In the genomic region with DNA sequence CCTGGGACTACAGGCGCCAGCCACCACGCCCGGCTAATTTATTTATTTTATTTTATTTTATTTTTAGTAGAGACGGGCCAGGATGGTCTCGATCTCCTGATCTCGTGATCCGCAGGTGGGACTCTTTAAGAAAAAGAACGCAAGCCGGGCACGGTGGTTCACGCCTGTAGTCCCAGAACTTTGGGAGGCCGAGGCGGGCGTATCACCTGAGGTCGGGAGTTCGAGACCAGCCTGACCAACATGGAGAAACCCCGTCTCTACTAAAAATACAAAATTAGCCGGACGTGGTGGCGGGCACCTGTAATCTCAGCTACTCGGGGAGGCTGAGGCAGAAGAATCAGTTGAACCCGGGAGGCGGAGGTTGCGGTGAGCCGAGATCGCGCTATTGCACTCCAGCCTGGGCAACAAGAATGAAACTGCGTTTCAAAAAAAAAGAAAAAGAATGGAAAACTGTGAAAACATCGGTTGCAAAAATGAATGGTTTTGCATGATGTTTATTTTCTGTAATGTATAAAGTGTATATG, we compare ENCODE assay signal across 8 cellular contexts. TPM values are rescaled to one million over a fixed set of nuclear protein-coding genes. Genes with fewer than 3 reads are reported as not detected.
A peak's percentile ranks its signal among the peaks of the same experiment; 100 is the strongest.
DNase-seq lines count a peak whose midpoint lies in the region; ATAC-seq and TF ChIP-seq lines count a peak whose summit lies in the region.
"Not testable (repeated sequence)": the region's sequence is repeated elsewhere in the genome, so short reads cannot be mapped to it uniquely, and the experiment has no call there.

No MANE protein-coding gene starts in this region.

- intact Hi-C loops in PC-9 (cut with micrococcal nuclease; ENCODE audit: unreplicated experiment) = loop anchor here (1.0 to 5.0 kb wide), 2 partner anchors 15 to 35 kb away; no protein-coding TSS in a partner anchor
- intact Hi-C loops in activated T-helper 1 cell treated with anti-CD3 and anti-CD28 coated beads, Interleukin-12 subunit alpha, Interleukin-12 subunit beta, Interleukin-2, Interleukin-4 antibody, amounts not matched to agents 30 ng/mL and 10 ng/mL and 1 ng/mL, durations not matched to agents 14 hours and 24 hours and 36 hours (cut with micrococcal nuclease) = loop anchor here (1.0 kb wide), 7 partner anchors 15 to 356 kb away; partner anchors contain the start of genes PHPT1 and TRAF2
- intact Hi-C loops in dendritic cell treated with granulocyte-macrophage colony-stimulating factor and Interleukin-4, amounts not matched to agents 40 ng/mL and 50 ng/mL, for 4 days (cut with micrococcal nuclease) = loop anchor here (1.0 to 2.0 kb wide), 2 partner anchors 20 kb away; partner anchors contain the start of gene TRAF2
- intact Hi-C loops in right cardiac atrium (cut with DNase I) = not testable (repeated sequence)

- peak overlapping the region; percentile 90 for H3K4me2 ChIP-seq in GM23248 (ENCODE audit: unreplicated experiment)
- H3K4me2 ChIP-seq in PC-9 = peak overlapping the region; percentile 97
- H3K4me2 ChIP-seq in smooth muscle cell = peak overlapping the region; percentile 94

- not testable (repeated sequence) for H4K20me1 ChIP-seq in GM23248 (ENCODE audit: insufficient read depth)
- H4K20me1 ChIP-seq in PC-9 (ENCODE audit: insufficient read depth) = peaks cover 11% of the 10 kb centered on the region; the same call in 1 of the 2 replicates
- peaks cover 20% of the 10 kb centered on the region for H4K20me1 ChIP-seq in smooth muscle cell (ENCODE audit: low read depth)

- H3K4me3 ChIP-seq in GM23248 (peak overlapping the region; percentile 92), PC-9 (peak overlapping the region; percentile 98), right cardiac atrium (ENCODE audit: low read length) (peak overlapping the region; percentile 73), smooth muscle cell (peak overlapping the region; percentile 99)

- TSS peak; percentile 70 for BruUV-seq in PC-9 (replicated peaks; lab: Mats Ljungman, UMichigan)

- 90 to 93% methylated on average over 28 to 29 of the region's 29 CpGs for WGBS in GM23248 (ENCODE audit: low coverage in 1 of 2, low lambda C conversion rate in 2 of 2, missing lambda C conversion rate in 2 of 2), 2 experiments
- 84% methylated on average over 29 of the region's 29 CpGs for WGBS in right cardiac atrium
- 91% methylated on average over 29 of the region's 29 CpGs for WGBS in smooth muscle cell (ENCODE audit: low lambda C conversion rate)

- peak overlapping the region; percentile 79 for H3K27ac Mint-ChIP-seq in activated T-helper 1 cell treated with anti-CD3 and anti-CD28 coated beads, Interleukin-12 subunit alpha, Interleukin-12 subunit beta, Interleukin-2, Interleukin-4 antibody, amounts not matched to agents 30 ng/mL and 10 ng/mL and 1 ng/mL, durations not matched to agents 14 hours and 24 hours and 36 hours
- peak overlapping the region; percentile 85 for H3K27ac Mint-ChIP-seq in dendritic cell treated with granulocyte-macrophage colony-stimulating factor and Interleukin-4, amounts not matched to agents 40 ng/mL and 50 ng/mL, for 4 days
- peak overlapping the region; percentile 26 to 93 (median 71) for H3K27ac Mint-ChIP-seq in naive thymus-derived CD8-positive, alpha-beta T cell

- not testable (repeated sequence) for H3K9me2 ChIP-seq in GM23248 (ENCODE audit: insufficient read depth); PC-9 (ENCODE audit: insufficient read depth)

- H3K9me3 ChIP-seq in GM23248 (ENCODE audit: low read depth); right cardiac atrium (ENCODE audit: control insufficient read depth, low read length); smooth muscle cell (replicated peaks; ENCODE audit: low read depth): not testable (repeated sequence)
- peaks cover 11% of the 10 kb centered on the region for H3K9me3 ChIP-seq in PC-9 (ENCODE audit: insufficient read depth, low read depth)

- DNase-seq in GM23248; PC-9; activated T-helper 1 cell treated with anti-CD3 and anti-CD28 coated beads, Interleukin-12 subunit alpha, Interleukin-12 subunit beta, Interleukin-2, Interleukin-4 antibody, amounts not matched to agents 30 ng/mL and 10 ng/mL and 1 ng/mL, durations not matched to agents 14 hours and 24 hours and 36 hours (ENCODE audit: low spot score); naive thymus-derived CD8-positive, alpha-beta T cell; smooth muscle cell (lab: John Stamatoyannopoulos, UW; ENCODE audit: unreplicated experiment): not testable (repeated sequence)
- peak in 1 of 3 donors; percentile 43 for DNase-seq in right cardiac atrium

- peaks cover 10% of the 10 kb centered on the region for H3K4me1 Mint-ChIP-seq in activated T-helper 1 cell treated with anti-CD3 and anti-CD28 coated beads, Interleukin-12 subunit alpha, Interleukin-12 subunit beta, Interleukin-2, Interleukin-4 antibody, amounts not matched to agents 30 ng/mL and 10 ng/mL and 1 ng/mL, durations not matched to agents 14 hours and 24 hours and 36 hours (ENCODE audit: low read depth)
- peaks cover 16% of the 10 kb centered on the region for H3K4me1 Mint-ChIP-seq in dendritic cell treated with granulocyte-macrophage colony-stimulating factor and Interleukin-4, amounts not matched to agents 40 ng/mL and 50 ng/mL, for 4 days (ENCODE audit: low read depth)
- H3K4me1 Mint-ChIP-seq in naive thymus-derived CD8-positive, alpha-beta T cell = peaks cover 4 to 31% (median 17%) of the 10 kb centered on the region in 4 donors

- peaks cover 15% of the 10 kb centered on the region for H3K4me1 ChIP-seq in GM23248 (ENCODE audit: insufficient read depth)
- H3K4me1 ChIP-seq in PC-9 (replicated peaks; ENCODE audit: insufficient read depth) = peaks cover 16% of the 10 kb centered on the region
- not testable (repeated sequence) for H3K4me1 ChIP-seq in right cardiac atrium (ENCODE audit: control insufficient read depth, insufficient read depth, low read length); smooth muscle cell (ENCODE audit: low read depth)

- H3K79me2 ChIP-seq in GM23248 (ENCODE audit: insufficient read depth) = peaks cover 46% of the 10 kb centered on the region
- H3K79me2 ChIP-seq in PC-9 (ENCODE audit: low read depth) = peaks cover 41% of the 10 kb centered on the region
- peaks cover 35% of the 10 kb centered on the region for H3K79me2 ChIP-seq in smooth muscle cell (ENCODE audit: low read depth)

- ATAC-seq in right cardiac atrium; naive thymus-derived CD8-positive, alpha-beta T cell: not testable (repeated sequence)

- not testable (repeated sequence) for H3K9me3 Mint-ChIP-seq in activated T-helper 1 cell treated with anti-CD3 and anti-CD28 coated beads, Interleukin-12 subunit alpha, Interleukin-12 subunit beta, Interleukin-2, Interleukin-4 antibody, amounts not matched to agents 30 ng/mL and 10 ng/mL and 1 ng/mL, durations not matched to agents 14 hours and 24 hours and 36 hours; dendritic cell treated with granulocyte-macrophage colony-stimulating factor and Interleukin-4, amounts not matched to agents 40 ng/mL and 50 ng/mL, for 4 days; naive thymus-derived CD8-positive, alpha-beta T cell

- H3K36me3 ChIP-seq in GM23248 (ENCODE audit: low read depth); PC-9 (ENCODE audit: low read depth); smooth muscle cell (ENCODE audit: low read depth): not testable (repeated sequence)

- H2AFZ ChIP-seq in GM23248 = 0 out of 2 replicates have a peak overlapping the region, but pooled peaks have one; percentile 66
- 0 out of 2 replicates have a peak overlapping the region, but pooled peaks have one; percentile 68 for H2AFZ ChIP-seq in PC-9
- not testable (repeated sequence) for H2AFZ ChIP-seq in smooth muscle cell (ENCODE audit: low read depth)

- H3K27ac ChIP-seq in 22Rv1 (peak overlapping the region; percentile 77), GM23248 (0 out of 2 replicates have a peak overlapping the region, but pooled peaks have one; percentile 17), PC-9 (peak overlapping the region; percentile 34; the same call in 1 of the 2 replicates)
- not testable (repeated sequence) for H3K27ac ChIP-seq in right cardiac atrium (ENCODE audit: low read length); smooth muscle cell (ENCODE audit: low read depth)

- CTCF ChIA-PET in PC-9 (lab: Charles Lee) = not testable (repeated sequence)

- TF ChIP-seq CTCF in 22Rv1 (IDR thresholded peaks at IDR 0.05); PC-9 (conservative IDR thresholded peaks at IDR 0.05); smooth muscle cell (IDR thresholded peaks at IDR 0.05; ENCODE audit: borderline replicate concordance, insufficient read depth, poor library complexity, severe bottlenecking): not testable (repeated sequence)

- not testable (repeated sequence) for H3K27me3 Mint-ChIP-seq in activated T-helper 1 cell treated with anti-CD3 and anti-CD28 coated beads, Interleukin-12 subunit alpha, Interleukin-12 subunit beta, Interleukin-2, Interleukin-4 antibody, amounts not matched to agents 30 ng/mL and 10 ng/mL and 1 ng/mL, durations not matched to agents 14 hours and 24 hours and 36 hours (ENCODE audit: insufficient read depth); dendritic cell treated with granulocyte-macrophage colony-stimulating factor and Interleukin-4, amounts not matched to agents 40 ng/mL and 50 ng/mL, for 4 days; naive thymus-derived CD8-positive, alpha-beta T cell

- POLR2A ChIA-PET in PC-9 (lab: Charles Lee; ENCODE audit: unreplicated experiment) = not testable (repeated sequence)
- POLR2A ChIA-PET in naive thymus-derived CD8-positive, alpha-beta T cell (lab: Charles Lee) = interaction anchor here (0.6 to 1.5 kb wide), 5 partner anchors 17 to 126 kb away, joined by 3 to 4 read pairs (median 3); partner anchors contain the start of genes FBXW5 and RABL6

- not testable (repeated sequence) for H3F3A ChIP-seq in GM23248 (ENCODE audit: insufficient read depth)
- H3F3A ChIP-seq in PC-9 (ENCODE audit: insufficient read depth, low read depth) (peaks cover 17% of the 10 kb centered on the region; the same call in 1 of the 2 replicates), smooth muscle cell (ENCODE audit: low read depth) (peaks cover 11% of the 10 kb centered on the region)

- H3K36me3 Mint-ChIP-seq in activated T-helper 1 cell treated with anti-CD3 and anti-CD28 coated beads, Interleukin-12 subunit alpha, Interleukin-12 subunit beta, Interleukin-2, Interleukin-4 antibody, amounts not matched to agents 30 ng/mL and 10 ng/mL and 1 ng/mL, durations not matched to agents 14 hours and 24 hours and 36 hours (ENCODE audit: low read depth) = peaks cover 16% of the 10 kb centered on the region
- H3K36me3 Mint-ChIP-seq in dendritic cell treated with granulocyte-macrophage colony-stimulating factor and Interleukin-4, amounts not matched to agents 40 ng/mL and 50 ng/mL, for 4 days (ENCODE audit: low read depth) = peaks cover 35% of the 10 kb centered on the region
- peaks cover 0 to 20% (median 0%) of the 10 kb centered on the region in 3 donors for H3K36me3 Mint-ChIP-seq in naive thymus-derived CD8-positive, alpha-beta T cell

- H3K4me3 Mint-ChIP-seq in activated T-helper 1 cell treated with anti-CD3 and anti-CD28 coated beads, Interleukin-12 subunit alpha, Interleukin-12 subunit beta, Interleukin-2, Interleukin-4 antibody, amounts not matched to agents 30 ng/mL and 10 ng/mL and 1 ng/mL, durations not matched to agents 14 hours and 24 hours and 36 hours = peak overlapping the region; percentile 74
- H3K4me3 Mint-ChIP-seq in dendritic cell treated with granulocyte-macrophage colony-stimulating factor and Interleukin-4, amounts not matched to agents 40 ng/mL and 50 ng/mL, for 4 days = peak overlapping the region; percentile 69
- H3K4me3 Mint-ChIP-seq in naive thymus-derived CD8-positive, alpha-beta T cell = peak overlapping the region in 9 of 10 donors; percentile 75 to 88 (median 77)

- in situ Hi-C loops in GM23248 (cut with MboI) = not testable (repeated sequence)

- H3K27me3 ChIP-seq in GM23248 (replicated peaks; ENCODE audit: insufficient read depth); PC-9 (ENCODE audit: insufficient read depth, low read depth); right cardiac atrium (ENCODE audit: control insufficient read depth, insufficient read depth); smooth muscle cell (ENCODE audit: low read depth): not testable (repeated sequence)

- H3K9ac ChIP-seq in GM23248 = peak overlapping the region; percentile 95
- peak overlapping the region; percentile 47 for H3K9ac ChIP-seq in smooth muscle cell (ENCODE audit: low read depth)

RNA-seq across cellular contexts. Expression of gene EDF1, which starts 0.9 kb away (rescaled TPM):
- 299 and 305 TPM in 2 replicates for total RNA-seq in GM23248 (2014; rRNA removed; shearing (Covaris generic))
- polyA plus RNA-seq in GM23248 (2016; fragmentation: Nextera tagmentation; extraction: Ambion mirVana) (567 and 586 TPM in 2 replicates), right cardiac atrium (417 TPM), smooth muscle cell (492 and 548 TPM in 2 replicates)
- total RNA-seq in PC-9 (2021) (275 and 338 TPM in 2 replicates), right cardiac atrium (100 to 1,000 TPM; 279 to 331 (median 301) TPM), smooth muscle cell (304 and 306 TPM in 2 replicates)
- total RNA-seq in activated T-helper 1 cell treated with anti-CD3 and anti-CD28 coated beads, Interleukin-12 subunit alpha, Interleukin-12 subunit beta, Interleukin-2, Interleukin-4 antibody, amounts not matched to agents 30 ng/mL and 10 ng/mL and 1 ng/mL, durations not matched to agents 14 hours and 24 hours and 36 hours = 410 and 418 TPM in 2 replicates
- 100 to 1,000 TPM; 291 to 301 TPM for total RNA-seq in naive thymus-derived CD8-positive, alpha-beta T cell
- polyA plus RNA-seq in naive thymus-derived CD8-positive, alpha-beta T cell = 100 to 1,000 TPM; 319 to 403 (median 380) TPM

RNA-seq across cellular contexts. Expression of gene MAMDC4, which starts 14.8 kb away (rescaled TPM):
- total RNA-seq in GM23248 (2014; rRNA removed; shearing (Covaris generic)) = 1.1 and 2.3 TPM in 2 replicates
- polyA plus RNA-seq in GM23248 (2016; fragmentation: Nextera tagmentation; extraction: Ambion mirVana) = 0.35 and 0.43 TPM in 2 replicates
- total RNA-seq in PC-9 (2021) = 9.2 and 11.6 TPM in 2 replicates
- total RNA-seq in activated T-helper 1 cell treated with anti-CD3 and anti-CD28 coated beads, Interleukin-12 subunit alpha, Interleukin-12 subunit beta, Interleukin-2, Interleukin-4 antibody, amounts not matched to agents 30 ng/mL and 10 ng/mL and 1 ng/mL, durations not matched to agents 14 hours and 24 hours and 36 hours = 18.2 and 23.6 TPM in 2 replicates
- total RNA-seq in right cardiac atrium = 10 to 100 TPM in 1 of 4 donors, 1 to 10 TPM in 3; 3.0 to 10.8 (median 5.8) TPM
- polyA plus RNA-seq in right cardiac atrium = 5.2 TPM
- 1 to 10 TPM; 6.3 to 7.5 TPM for total RNA-seq in naive thymus-derived CD8-positive, alpha-beta T cell
- under 1 TPM in 2 of 3 donors, not detected in 1; 0.14 to 0.35 TPM for polyA plus RNA-seq in naive thymus-derived CD8-positive, alpha-beta T cell
- total RNA-seq in smooth muscle cell = 3.8 TPM in 2 replicates
- polyA plus RNA-seq in smooth muscle cell = 7.5 and 8.0 TPM in 2 replicates

RNA-seq across cellular contexts. Expression of gene PHPT1, which starts 17.8 kb away (rescaled TPM):
- total RNA-seq in GM23248 (2014; rRNA removed; shearing (Covaris generic)) = 71.1 and 84.6 TPM in 2 replicates
- polyA plus RNA-seq in GM23248 (2016; fragmentation: Nextera tagmentation; extraction: Ambion mirVana) = 295 and 302 TPM in 2 replicates
- 112 and 114 TPM in 2 replicates for total RNA-seq in PC-9 (2021)
- 134 and 139 TPM in 2 replicates for total RNA-seq in activated T-helper 1 cell treated with anti-CD3 and anti-CD28 coated beads, Interleukin-12 subunit alpha, Interleukin-12 subunit beta, Interleukin-2, Interleukin-4 antibody, amounts not matched to agents 30 ng/mL and 10 ng/mL and 1 ng/mL, durations not matched to agents 14 hours and 24 hours and 36 hours
- 100 to 1,000 TPM; 176 to 227 (median 203) TPM for total RNA-seq in right cardiac atrium
- polyA plus RNA-seq in right cardiac atrium = 329 TPM
- total RNA-seq in naive thymus-derived CD8-positive, alpha-beta T cell = 10 to 100 TPM; 25.2 to 29.6 TPM
- polyA plus RNA-seq in naive thymus-derived CD8-positive, alpha-beta T cell = 10 to 100 TPM; 82.6 to 98.1 (median 83.1) TPM
- total RNA-seq in smooth muscle cell = 110 and 173 TPM in 2 replicates
- polyA plus RNA-seq in smooth muscle cell = 381 and 435 TPM in 2 replicates

RNA-seq across cellular contexts. Expression of gene TRAF2, which starts 19.4 kb away (rescaled TPM):
- 8.1 and 11.5 TPM in 2 replicates for total RNA-seq in GM23248 (2014; rRNA removed; shearing (Covaris generic))
- 14.3 and 15.0 TPM in 2 replicates for polyA plus RNA-seq in GM23248 (2016; fragmentation: Nextera tagmentation; extraction: Ambion mirVana)
- total RNA-seq in PC-9 (2021) = 42.7 and 48.0 TPM in 2 replicates
- total RNA-seq in activated T-helper 1 cell treated with anti-CD3 and anti-CD28 coated beads, Interleukin-12 subunit alpha, Interleukin-12 subunit beta, Interleukin-2, Interleukin-4 antibody, amounts not matched to agents 30 ng/mL and 10 ng/mL and 1 ng/mL, durations not matched to agents 14 hours and 24 hours and 36 hours = 67.4 and 76.3 TPM in 2 replicates
- 10 to 100 TPM in 1 of 4 donors, 1 to 10 TPM in 3; 6.1 to 10.2 (median 8.6) TPM for total RNA-seq in right cardiac atrium
- polyA plus RNA-seq in right cardiac atrium = 6.7 TPM
- total RNA-seq in naive thymus-derived CD8-positive, alpha-beta T cell = 10 to 100 TPM; 28.0 to 34.4 TPM
- polyA plus RNA-seq in naive thymus-derived CD8-positive, alpha-beta T cell = 10 to 100 TPM in 2 of 3 donors, 1 to 10 TPM in 1; 7.9 to 24.4 (median 12.2) TPM
- 6.2 and 7.0 TPM in 2 replicates for total RNA-seq in smooth muscle cell
- 15.9 and 18.0 TPM in 2 replicates for polyA plus RNA-seq in smooth muscle cell

RNA-seq across cellular contexts. Expression of gene AJM1, which starts 24.7 kb away (rescaled TPM):
- total RNA-seq in GM23248 (2014; rRNA removed; shearing (Covaris generic)) = 0.89 and 1.4 TPM in 2 replicates
- 1.1 and 1.4 TPM in 2 replicates for polyA plus RNA-seq in GM23248 (2016; fragmentation: Nextera tagmentation; extraction: Ambion mirVana)
- total RNA-seq in PC-9 (2021) = 5.3 and 5.9 TPM in 2 replicates
- total RNA-seq in activated T-helper 1 cell treated with anti-CD3 and anti-CD28 coated beads, Interleukin-12 subunit alpha, Interleukin-12 subunit beta, Interleukin-2, Interleukin-4 antibody, amounts not matched to agents 30 ng/mL and 10 ng/mL and 1 ng/mL, durations not matched to agents 14 hours and 24 hours and 36 hours = 5.1 and 5.8 TPM in 2 replicates
- 10 to 100 TPM in 1 of 4 donors, 1 to 10 TPM in 3; 4.4 to 11.5 (median 8.0) TPM for total RNA-seq in right cardiac atrium
- polyA plus RNA-seq in right cardiac atrium = 4.3 TPM
- 1 to 10 TPM; 1.3 TPM for total RNA-seq in naive thymus-derived CD8-positive, alpha-beta T cell
- polyA plus RNA-seq in naive thymus-derived CD8-positive, alpha-beta T cell = under 1 TPM in 2 of 3 donors, not detected in 1; 0.05 to 0.10 TPM
- 1.2 and 1.8 TPM in 2 replicates for total RNA-seq in smooth muscle cell
- polyA plus RNA-seq in smooth muscle cell = 2.9 and 3.7 TPM in 2 replicates
